Comparison of ENCODE assay signal across 15 cellular contexts in genomic region chr6:113291751-113292445, GRCh38.
DNase-seq lines count a peak whose midpoint lies in the region; ATAC-seq, FAIRE-seq and TF ChIP-seq lines count a peak whose summit lies in the region.
"Had no signal": no experiment of that assay in that cellular context is flagged by ENCODE, and none has a peak within 500 bp of the region (broad histone marks: within the 10 kb centered on the region; RNA-seq: fewer than 3 reads in every experiment).

No MANE protein-coding gene starts in this region.

- H2BK120ac ChIP-seq in IMR-90 (ENCODE audit: low read depth, low read length): no peak overlapping the region

- no peak overlapping the region for H3K14ac ChIP-seq in IMR-90 (replicated peaks; ENCODE audit: low read depth, low read length)

- H3K4me3 ChIP-seq in IMR-90 (ENCODE audit: insufficient read depth, low read depth, low read length) (no peak overlapping the region), astrocyte of the spinal cord (ENCODE audit: low read depth, low read length) (no peak overlapping the region)
- H3K4me3 ChIP-seq: ovary had no signal

- CTCF ChIA-PET in IMR-90 (lab: Yijun Ruan, JAX): interaction anchor here (0.6 kb wide), 1 partner anchor 63 kb away, joined by 3 read pairs; no protein-coding TSS in a partner anchor

- TF ChIP-seq POLR2A in IMR-90 (IDR thresholded peaks at IDR 0.05; ENCODE audit: low read depth, low read length): no peak

- TF ChIP-seq CTCF in IMR-90 (conservative IDR thresholded peaks at IDR 0.05; ENCODE audit: low read depth, low read length) (no peak), astrocyte of the spinal cord (IDR thresholded peaks at IDR 0.05; ENCODE audit: low read depth, low read length) (no peak)

- no peak overlapping the region for H3K23ac ChIP-seq in IMR-90 (ENCODE audit: low read depth, low read length)

- no peak overlapping the region for H2AK9ac ChIP-seq in IMR-90 (replicated peaks; ENCODE audit: low read depth, low read length, poor library complexity)

- H4K5ac ChIP-seq in IMR-90 (ENCODE audit: low read depth, low read length): no peak overlapping the region

- peaks cover 3% of the 10 kb centered on the region; the same call in 1 of the 2 replicates for H3K9me3 ChIP-seq in IMR-90 (ENCODE audit: control insufficient read depth, insufficient read depth, low read length)
- H3K9me3 ChIP-seq: BE2C had no signal

- H3K4me1 ChIP-seq in IMR-90 (ENCODE audit: control insufficient read depth, insufficient read depth, low read length): no peaks in the 10 kb centered on the region
- H3K4me1 ChIP-seq: BE2C had no signal

- no peak overlapping the region for H4K8ac ChIP-seq in IMR-90 (ENCODE audit: low read depth in 2 of 2, low read length in 2 of 2)

- H3K4me2 ChIP-seq in IMR-90 (ENCODE audit: low read depth, low read length): 0 out of 2 replicates have a peak overlapping the region, but pooled peaks have one; percentile 21

- H2AFZ ChIP-seq in IMR-90 (replicated peaks; ENCODE audit: low read length, poor library complexity): no peak overlapping the region

- no peak for FAIRE-seq in urothelium cell line (lab: Jason Lieb, UNC)

- ATAC-seq in IMR-90 (ENCODE audit: low read depth) (peak; percentile 44), HG03139 (IDR thresholded peaks at IDR 0.05; ENCODE audit: unreplicated experiment) (no peak), HG03521 (IDR thresholded peaks at IDR 0.05; ENCODE audit: unreplicated experiment) (no peak), GM21619 (IDR thresholded peaks at IDR 0.05; ENCODE audit: unreplicated experiment) (no peak)
- ATAC-seq: activated CD8-positive, alpha-beta memory T cell treated with anti-CD3 and anti-CD28 coated beads, Interleukin-2, amount 10 ng/mL, durations not matched to agents 7 days and 5 days had no signal

- DNase-seq in IMR-90 (peak; percentile 51), astrocyte of the spinal cord (ENCODE audit: low read depth, low spot score) (peak; percentile 50), globus pallidus (ENCODE audit: low spot score) (peak; percentile 78), pons (ENCODE audit: low spot score) (peak; percentile 79), urothelium cell line (ENCODE audit: low spot score) (no peak)
- DNase-seq: activated CD8-positive, alpha-beta memory T cell treated with anti-CD3 and anti-CD28 coated beads, Interleukin-2, amount 10 ng/mL, durations not matched to agents 7 days and 5 days; amniotic stem cell; BE2C; NCI-H2029 treated with DMSO at 0.1 percent for 48 hours; NCI-H526 treated with DMSO at 0.1 percent for 48 hours; ovary; T1000 had no signal

- H3K36me3 ChIP-seq in IMR-90 (ENCODE audit: control insufficient read depth, insufficient read depth, low read length): no peaks in the 10 kb centered on the region
- H3K36me3 ChIP-seq: BE2C, ovary had no signal

- no peak overlapping the region for H2BK20ac ChIP-seq in IMR-90 (ENCODE audit: low read depth, low read length)

- BruUV-seq in IMR-90 (replicated peaks; lab: Mats Ljungman, UMichigan): no TSS peak

- H3K9me1 ChIP-seq in IMR-90 (ENCODE audit: insufficient read depth, low read length): no peaks in the 10 kb centered on the region

- no peak overlapping the region for H3K9ac ChIP-seq in IMR-90 (ENCODE audit: low read depth, low read length)

- H2BK15ac ChIP-seq in IMR-90 (ENCODE audit: low read depth, low read length): no peak overlapping the region

- H2BK5ac ChIP-seq in IMR-90 (ENCODE audit: low read depth, low read length, poor library complexity, severe bottlenecking): no peak overlapping the region

- in situ Hi-C loops in IMR-90 (cut with MboI; ENCODE audit: low sequenced_read_pairs) (no loop called here), astrocyte of the spinal cord (cut with HindIII; ENCODE audit: low sequenced_read_pairs) (no loop called here)

- no peak overlapping the region for H4K91ac ChIP-seq in IMR-90 (ENCODE audit: insufficient read depth, low read depth, low read length)

- dilution Hi-C loops in IMR-90 (cut with HindIII; ENCODE audit: low sequenced_read_pairs, unreplicated experiment): no loop called here

- H3K27ac ChIP-seq in IMR-90 (ENCODE audit: insufficient read depth, low read length): no peak overlapping the region
- H3K27ac ChIP-seq: ovary had no signal

- H2AK5ac ChIP-seq in IMR-90 (ENCODE audit: low read depth, low read length): no peak overlapping the region

- POLR2A ChIA-PET in IMR-90 (lab: Charles Lee; ENCODE audit: unreplicated experiment): no interaction called here

- H3K56ac ChIP-seq in IMR-90 (ENCODE audit: extremely low read depth, insufficient read depth, low read length): no peak overlapping the region

- intact Hi-C loops in IMR-90 (cut with micrococcal nuclease): loop anchor here (5.0 to 10.0 kb wide), 2 partner anchors 100 to 563 kb away; partner anchors contain the start of gene MARCKS

- H3K4ac ChIP-seq in IMR-90 (ENCODE audit: low read depth, low read length): no peak overlapping the region

- H4K20me1 ChIP-seq in IMR-90 (ENCODE audit: insufficient read depth, low read length): no peaks in the 10 kb centered on the region

- H3K79me1 ChIP-seq in IMR-90 (ENCODE audit: low read depth in 1 of 2, low read length in 2 of 2): no peaks in the 10 kb centered on the region

- WGBS in IMR-90 (ENCODE audit: extremely low coverage in 2 of 2, insufficient read length in 1 of 2), 2 experiments: no CpG with 5 or more reads among the region's 4 CpGs

- no peak overlapping the region for H3K18ac ChIP-seq in IMR-90 (ENCODE audit: low read depth, low read length)

- no peaks in the 10 kb centered on the region for H3K27me3 ChIP-seq in IMR-90 (ENCODE audit: control insufficient read depth, insufficient read depth, low read length)
- H3K27me3 ChIP-seq: BE2C, ovary had no signal

- no peak for TF ChIP-seq RAD21 in IMR-90 (IDR thresholded peaks at IDR 0.05; ENCODE audit: low read length)

TF ChIP-seq in IMR-90, 13 proteins besides CTCF, POLR2A, EP300 and RAD21:
- TF ChIP-seq CHD1 (IDR thresholded peaks at IDR 0.05; ENCODE audit: low read depth, low read length) (no peak), RCOR1 (IDR thresholded peaks at IDR 0.05; ENCODE audit: insufficient replicate concordance, low read length) (no peak), MXI1 (IDR thresholded peaks at IDR 0.05; ENCODE audit: borderline replicate concordance, low read depth, low read length) (no peak), CEBPB (IDR thresholded peaks at IDR 0.05; ENCODE audit: low read depth, low read length) (no peak), ELK1 (IDR thresholded peaks at IDR 0.05; ENCODE audit: borderline replicate concordance, low read depth, low read length) (no peak), USF2 (IDR thresholded peaks at IDR 0.05; ENCODE audit: low read depth, low read length) (no peak), BHLHE40 (IDR thresholded peaks at IDR 0.05; ENCODE audit: low read depth, low read length) (no peak)
TF ChIP-seq in IMR-90: peak in this region for 0.
